ENCODE assay signal across 7 cellular contexts in genomic region chr12:132711169-132711843, GRCh38. TPM values are rescaled to one million over a fixed set of nuclear protein-coding genes. Genes with fewer than 3 reads are reported as not detected.
DNase-seq lines count a peak whose midpoint lies in the region; ATAC-seq and TF ChIP-seq lines count a peak whose summit lies in the region.

No MANE protein-coding gene starts in this region.

- H3K27me3 ChIP-seq in Peyer's patch (no peaks in the 10 kb centered on the region), upper lobe of left lung (no peaks in the 10 kb centered on the region)

- ATAC-seq in GM18505 (IDR thresholded peaks at IDR 0.05; ENCODE audit: unreplicated experiment) (peak; percentile 9), HG02678 (IDR thresholded peaks at IDR 0.05; ENCODE audit: unreplicated experiment) (peak; percentile 17), upper lobe of left lung (ENCODE audit: low FRiP score in 2 of 2) (peak in 1 of 2 donors; percentile 35), GM18498 (IDR thresholded peaks at IDR 0.05; ENCODE audit: unreplicated experiment) (no peak)

- peaks cover 0 to 5% (median 0%) of the 10 kb centered on the region in 4 donors for H3K9me3 ChIP-seq in Peyer's patch
- H3K9me3 ChIP-seq in mesodermal cell (ENCODE audit: control insufficient read depth, low read length): no peaks in the 10 kb centered on the region
- H3K9me3 ChIP-seq in upper lobe of left lung: no peaks in the 10 kb centered on the region

- TF ChIP-seq EP300 in upper lobe of left lung (IDR thresholded peaks at IDR 0.05): no peak

- peaks cover 0 to 22% (median 4%) of the 10 kb centered on the region in 4 donors for H3K4me1 ChIP-seq in Peyer's patch
- H3K4me1 ChIP-seq in mesodermal cell (ENCODE audit: control insufficient read depth, insufficient read depth, low read length, poor library complexity, severe bottlenecking): no peaks in the 10 kb centered on the region
- peaks cover 13 to 25% (median 21%) of the 10 kb centered on the region in 4 donors for H3K4me1 ChIP-seq in upper lobe of left lung

- TF ChIP-seq CTCF in Peyer's patch (IDR thresholded peaks at IDR 0.05) (no peak), choroid plexus epithelial cell (conservative IDR thresholded peaks at IDR 0.05; ENCODE audit: low read depth, low read length) (no peak), upper lobe of left lung (IDR thresholded peaks at IDR 0.05) (no peak)

- 6% methylated on average over 40 to 42 of the region's 51 CpGs for WGBS in mesodermal cell (ENCODE audit: insufficient coverage in 2 of 2), 2 experiments
- 12 to 35% methylated on average over 16 to 37 of the region's 51 CpGs for WGBS in upper lobe of left lung, 2 donors

- no peak for TF ChIP-seq POLR2A in GM18505 (IDR thresholded peaks at IDR 0.05; ENCODE audit: borderline replicate concordance, extremely low read depth, insufficient read depth, insufficient read length)
- no peak for TF ChIP-seq POLR2A in Peyer's patch (IDR thresholded peaks at IDR 0.05)
- TF ChIP-seq POLR2A in upper lobe of left lung (IDR thresholded peaks at IDR 0.05): no peak

- H3K27ac ChIP-seq in Peyer's patch (peak overlapping the region; percentile 38 to 90 (median 88)), mesodermal cell (ENCODE audit: low read depth, low read length, severe bottlenecking) (no peak overlapping the region), upper lobe of left lung (peak overlapping the region; percentile 12 to 85 (median 72))

- H3K36me3 ChIP-seq in Peyer's patch: peaks cover 0 to 14% (median 0%) of the 10 kb centered on the region in 3 donors
- peaks cover 34% of the 10 kb centered on the region for H3K36me3 ChIP-seq in mesodermal cell (ENCODE audit: control insufficient read depth, insufficient read depth, low read length)
- H3K36me3 ChIP-seq in upper lobe of left lung: peaks cover 0 to 16% (median 11%) of the 10 kb centered on the region in 4 donors

- DNase-seq in Peyer's patch: peak in 1 of 3 donors; percentile 66
- peak; percentile 33 for DNase-seq in choroid plexus epithelial cell (ENCODE audit: low read depth)
- DNase-seq in upper lobe of left lung: peak in 1 of 2 donors; percentile 90

- peak overlapping the region; percentile 73 to 98 (median 94) for H3K4me3 ChIP-seq in Peyer's patch
- H3K4me3 ChIP-seq in choroid plexus epithelial cell (ENCODE audit: low read depth, low read length): peak overlapping the region; percentile 87
- H3K4me3 ChIP-seq in mesodermal cell (ENCODE audit: extremely low read depth, insufficient read depth, low read length, poor library complexity, severe bottlenecking): peak overlapping the region; percentile 75
- peak overlapping the region; percentile 46 to 99 (median 96) for H3K4me3 ChIP-seq in upper lobe of left lung

RNA-seq across cellular contexts. Expression of gene PGAM5, which starts 0.7 kb away (rescaled TPM):
- total RNA-seq in Peyer's patch: 10 to 100 TPM; 23.5 to 45.4 (median 29.0) TPM
- polyA plus RNA-seq in mesodermal cell (2013, experiment 1 of 2): 28.9 TPM
- 25.1 TPM for polyA plus RNA-seq in mesodermal cell (2013, experiment 2 of 2)
- 10 to 100 TPM; 16.8 to 38.6 (median 23.3) TPM for total RNA-seq in upper lobe of left lung

RNA-seq across cellular contexts. Expression of gene PXMP2, which starts 23.9 kb away (rescaled TPM):
- total RNA-seq in Peyer's patch (100 to 1,000 TPM in 2 of 4 donors, 10 to 100 TPM in 2; 19.8 to 157 (median 109) TPM), upper lobe of left lung (10 to 100 TPM; 16.8 to 41.7 (median 20.9) TPM)
- 15.6 TPM for polyA plus RNA-seq in mesodermal cell (2013, experiment 1 of 2)
- polyA plus RNA-seq in mesodermal cell (2013, experiment 2 of 2): 16.2 TPM

RNA-seq across cellular contexts. Expression of gene POLE, which starts 24.2 kb away (rescaled TPM):
- 100 to 1,000 TPM in 2 of 4 donors, 10 to 100 TPM in 2; 58.3 to 198 (median 84.3) TPM for total RNA-seq in Peyer's patch
- polyA plus RNA-seq in mesodermal cell (2013, experiment 1 of 2): 46.3 TPM
- polyA plus RNA-seq in mesodermal cell (2013, experiment 2 of 2): 38.4 TPM
- 100 to 1,000 TPM in 1 of 6 donors, 10 to 100 TPM in 5; 16.6 to 228 (median 26.2) TPM for total RNA-seq in upper lobe of left lung

RNA-seq across cellular contexts. Expression of gene ANKLE2, which starts 50.3 kb away (rescaled TPM):
- total RNA-seq in Peyer's patch: 100 to 1,000 TPM in 3 of 4 donors, 10 to 100 TPM in 1; 69.0 to 286 (median 133) TPM
- 57.5 TPM for polyA plus RNA-seq in mesodermal cell (2013, experiment 1 of 2)
- polyA plus RNA-seq in mesodermal cell (2013, experiment 2 of 2): 46.3 TPM
- 100 to 1,000 TPM in 2 of 6 donors, 10 to 100 TPM in 4; 44.3 to 153 (median 78.0) TPM for total RNA-seq in upper lobe of left lung
